19 cellular contexts compared by ENCODE assay signal in genomic region chrX:71210829-71211228, GRCh38.
"Had no signal": no experiment of that assay in that cellular context is flagged by ENCODE, and none has a peak within 500 bp of the region (broad histone marks: within the 10 kb centered on the region; RNA-seq: fewer than 3 reads in every experiment).

No MANE protein-coding gene starts in this region.

- H3K4me3 ChIP-seq: body of pancreas, colonic mucosa, esophagus muscularis mucosa, left ventricle myocardium inferior, neural progenitor cell, skin epidermis, transverse colon had no signal

- DNase-seq: activated B cell treated with CpG ODN at 0.5 μM for 24 hours; activated CD4-positive, alpha-beta T cell treated with anti-CD3 and anti-CD28 coated beads for 48 hours; activated CD8-positive, alpha-beta T cell treated with anti-CD3 and anti-CD28 coated beads for 36 hours; activated effector memory CD4-positive, alpha-beta T cell treated with anti-CD3 and anti-CD28 coated beads, Interleukin-2, amount 50 U/mL, for 16 hours; activated T-cell treated with anti-CD3 and anti-CD28 coated beads, Interleukin-2, amount 50 U/mL, for 48 hours; amniotic stem cell; body of pancreas; central memory CD4-positive, alpha-beta T cell; colonic mucosa; left ventricle myocardium inferior; naive B cell; stimulated activated CD4-positive, alpha-beta T cell treated with anti-CD3 and anti-CD28 coated beads, Interleukin-15, amount 100 ng/mL, for 24 hours; stimulated activated CD4-positive, alpha-beta T cell treated with anti-CD3 and anti-CD28 coated beads, Interleukin-4, amount 100 ng/mL, for 24 hours; stimulated activated naive CD4-positive, alpha-beta T cell treated with Interleukin-2 at 50 U/mL for 16 hours; T-helper 2 cell; transverse colon had no signal

- H3K27ac ChIP-seq: body of pancreas, colonic mucosa, esophagus muscularis mucosa, left ventricle myocardium inferior, neural progenitor cell, skin epidermis, transverse colon had no signal
